Comparison of ENCODE assay signal across 8 cellular contexts in genomic region chr7:75485979-75486643, GRCh38. TPM values are rescaled to one million over a fixed set of nuclear protein-coding genes. Genes with fewer than 3 reads are reported as not detected.
DNase-seq lines count a peak whose midpoint lies in the region; TF ChIP-seq lines count a peak whose summit lies in the region.
"Not testable (repeated sequence)": the region's sequence is repeated elsewhere in the genome, so short reads cannot be mapped to it uniquely, and the experiment has no call there.

Gene POM121C (minus strand): TSS chr7:75486299. CDS start chr7:75441496, 44,803 bp downstream.

- not testable (repeated sequence) for TF ChIP-seq CTCF in fibroblast of villous mesenchyme (IDR thresholded peaks at IDR 0.05; ENCODE audit: insufficient read depth, low read depth, low read length); neural progenitor cell (IDR thresholded peaks at IDR 0.05)

- peak within 1 kb of the TSS; percentile 45 for H2AFZ ChIP-seq in neural progenitor cell (replicated peaks)

- peak within 1 kb of the TSS; percentile 89 for H3K4me2 ChIP-seq in neural progenitor cell

- not testable (repeated sequence) for H3K27me3 Mint-ChIP-seq in neural progenitor cell (ENCODE audit: insufficient read depth, low read depth)

- H3K4me3 ChIP-seq in HAP-1, result peak within 1 kb of the TSS; percentile 67
- H3K4me3 ChIP-seq in MG63, result peak within 1 kb of the TSS; percentile 77
- H3K4me3 ChIP-seq in fibroblast of villous mesenchyme (ENCODE audit: low read depth, low read length), result peak within 1 kb of the TSS; percentile 67
- peak within 1 kb of the TSS; percentile 84 for H3K4me3 ChIP-seq in neural progenitor cell
- H3K4me3 ChIP-seq in stomach smooth muscle (ENCODE audit: low read length in 2 of 2), result peak within 1 kb of the TSS; percentile 69 to 77

- H3K36me3 ChIP-seq in ES-I3 (ENCODE audit: insufficient read depth, low read length); HAP-1 (replicated peaks); MG63; neural progenitor cell; stomach smooth muscle (ENCODE audit: control insufficient read depth in 2 of 2, insufficient read depth in 2 of 2, low read length in 2 of 2): not testable (repeated sequence)

- peak within 1 kb of the TSS; percentile 94 for H3K27ac Mint-ChIP-seq in neural progenitor cell

- H4K20me1 ChIP-seq in neural progenitor cell (ENCODE audit: low read depth), result not testable (repeated sequence)

- H3K9ac ChIP-seq in ES-I3 (ENCODE audit: low read depth, low read length) (peak within 1 kb of the TSS; percentile 79; the same call in 1 of the 2 replicates), neural progenitor cell (peak within 1 kb of the TSS; percentile 84), stomach smooth muscle (ENCODE audit: low read length in 2 of 2) (peak within 1 kb of the TSS; percentile 72 to 75)

- H3K79me2 ChIP-seq in neural progenitor cell (ENCODE audit: low read depth), result peaks cover 30% of the 10 kb centered on the region

- H3K4me1 ChIP-seq in ES-I3 (ENCODE audit: insufficient read depth, low read length); HAP-1; neural progenitor cell; stomach smooth muscle (ENCODE audit: control insufficient read depth, insufficient read depth, low read length): not testable (repeated sequence)

- not testable (repeated sequence) for H3K9me3 ChIP-seq in ES-I3 (ENCODE audit: control insufficient read depth, insufficient read depth, low read length); HAP-1; MG63; neural progenitor cell (ENCODE audit: low read depth); stomach smooth muscle (ENCODE audit: control insufficient read depth in 2 of 2, low read length in 2 of 2)

- H3K4me3 Mint-ChIP-seq in neural progenitor cell, result peak within 1 kb of the TSS; percentile 95

- not testable (repeated sequence) for H3K27me3 ChIP-seq in HAP-1 (ENCODE audit: low read depth); MG63; neural progenitor cell; stomach smooth muscle (ENCODE audit: control insufficient read depth in 1 of 2, insufficient read depth in 2 of 2, low read length in 2 of 2)

- DNase-seq in HAP-1 (ENCODE audit: low spot score in 2 of 2) (peak; percentile 84 to 94), MG63 (peak; percentile 91), SHP77 treated with DMSO at 0.1 percent for 48 hours (lab: John Stamatoyannopoulos, UW) (peak; percentile 65), fibroblast of villous mesenchyme (ENCODE audit: low read depth) (peak; percentile 91), neural progenitor cell (ENCODE audit: low spot score) (peak; percentile 94)
- DNase-seq in activated effector memory CD4-positive, alpha-beta T cell treated with anti-CD3 and anti-CD28 coated beads, Interleukin-2, amount 50 U/mL, for 16 hours, result peak; percentile 95

- H3K36me3 Mint-ChIP-seq in neural progenitor cell, result not testable (repeated sequence)

- in situ Hi-C loops in HAP-1 (cut with MboI; ENCODE audit: low sequenced_read_pairs), result not testable (repeated sequence)

- H3K4me1 Mint-ChIP-seq in neural progenitor cell, result not testable (repeated sequence)

- H3K27ac ChIP-seq in neural progenitor cell, result peak within 1 kb of the TSS; percentile 69
- H3K27ac ChIP-seq in stomach smooth muscle (ENCODE audit: low read length), result peak within 1 kb of the TSS; percentile 62

- H3K9me3 Mint-ChIP-seq in neural progenitor cell, result not testable (repeated sequence)

- not testable (repeated sequence) for H3F3A ChIP-seq in neural progenitor cell (ENCODE audit: low read depth)

RNA-seq across cellular contexts. Expression of gene POM121C, which starts in this region (rescaled TPM):
- 0.54 and 4.5 TPM in 2 replicates for total RNA-seq in MG63 (2014; rRNA removed; shearing (Covaris generic); ENCODE audit: low replicate concordance)
- total RNA-seq in fibroblast of villous mesenchyme, result 9.7 and 10.8 TPM in 2 replicates
- 14.1 and 16.2 TPM in 2 replicates for total RNA-seq in neural progenitor cell (ENCODE audit: low replicate concordance)

Comparison
In these comparisons a context has a peak if more than half of its experiments do, and no peak if none do; other contexts are left out.
1. Peak in every context shown above with its lines: DNase-seq, H3K4me3 ChIP-seq and H3K27ac ChIP-seq.